ENCODE assay signal across 15 cellular contexts in genomic region chr4:76206222-76206942, GRCh38. TPM values are rescaled to one million over a fixed set of nuclear protein-coding genes. Genes with fewer than 3 reads are reported as not detected.
A peak's percentile ranks its signal among the peaks of the same experiment; 100 is the strongest.
DNase-seq lines count a peak whose midpoint lies in the region; ATAC-seq and TF ChIP-seq lines count a peak whose summit lies in the region.
"Had no signal": no experiment of that assay in that cellular context is flagged by ENCODE, and none has a peak within 500 bp of the region (broad histone marks: within the 10 kb centered on the region; RNA-seq: fewer than 3 reads in every experiment).

No MANE protein-coding gene starts in this region.

- H3K4me1 Mint-ChIP-seq in chondrocyte (ENCODE audit: low read depth), result peaks cover 41% of the 10 kb centered on the region

- H3K9me3 ChIP-seq in thoracic aorta (no peaks in the 10 kb centered on the region), Karpas-422 (ENCODE audit: low read length) (no peaks in the 10 kb centered on the region)

- H3K27me3 ChIP-seq in thoracic aorta (replicated peaks; ENCODE audit: insufficient read depth), result no peaks in the 10 kb centered on the region
- H3K27me3 ChIP-seq in Karpas-422 (ENCODE audit: low read length), result no peaks in the 10 kb centered on the region

- no peaks in the 10 kb centered on the region for H3K79me2 ChIP-seq in Karpas-422 (ENCODE audit: low read length)

- H3K27ac ChIP-seq in thoracic aorta (peak overlapping the region; percentile 15 to 65), Karpas-422 (ENCODE audit: low read length) (no peak overlapping the region)

- DNase-seq in NCI-H524 (lab: John Stamatoyannopoulos, UW), result peak; percentile 24 to 63
- DNase-seq in chondrocyte (ENCODE audit: low spot score), result no peak
- peak; percentile 57 for DNase-seq in medulla oblongata (ENCODE audit: extremely low spot score)
- no peak for DNase-seq in thoracic aorta (ENCODE audit: low spot score)
- no peak for DNase-seq in SKM-1 treated with dmso at 0.1 percent for 144 hours (lab: John Stamatoyannopoulos, UW; ENCODE audit: unreplicated experiment)
- DNase-seq in Karpas-422, result no peak
- DNase-seq: activated CD8-positive, alpha-beta memory T cell treated with anti-CD3 and anti-CD28 coated beads for 24 hours; amygdala; DMS53; naive thymus-derived CD4-positive, alpha-beta T cell; SHP77; stimulated activated CD4-positive, alpha-beta T cell treated with anti-CD3 and anti-CD28 coated beads, Interleukin-1b, Interleukin-23, amount 100 ng/mL, for 48 hours had no signal

- H3K4me2 ChIP-seq in Karpas-422 (ENCODE audit: low read depth, low read length, poor library complexity, severe bottlenecking), result no peak overlapping the region

- H3K36me3 Mint-ChIP-seq in chondrocyte (ENCODE audit: low read depth), result no peaks in the 10 kb centered on the region

- ATAC-seq in thoracic aorta (ENCODE audit: insufficient number of reproducible peaks, low FRiP score, low read depth) (no peak), HG03097 (IDR thresholded peaks at IDR 0.05; ENCODE audit: low FRiP score, unreplicated experiment) (no peak), HG02759 (IDR thresholded peaks at IDR 0.05; ENCODE audit: unreplicated experiment) (no peak)
- ATAC-seq: K562; naive thymus-derived CD4-positive, alpha-beta T cell had no signal

- no peak overlapping the region for H2AFZ ChIP-seq in Karpas-422 (ENCODE audit: low read length)

- no peak for TF ChIP-seq CTCF in chondrocyte (IDR thresholded peaks at IDR 0.05)
- no peak for TF ChIP-seq CTCF in thoracic aorta (IDR thresholded peaks at IDR 0.05)

- no peaks in the 10 kb centered on the region for H3K9me2 ChIP-seq in Karpas-422 (replicated peaks; ENCODE audit: insufficient read depth, low read length)

- H3K27me3 Mint-ChIP-seq in chondrocyte (ENCODE audit: low read depth), result no peaks in the 10 kb centered on the region
- H3K27me3 Mint-ChIP-seq: naive thymus-derived CD4-positive, alpha-beta T cell had no signal

- no peaks in the 10 kb centered on the region for H3K9me3 Mint-ChIP-seq in chondrocyte (ENCODE audit: low read depth)
- H3K9me3 Mint-ChIP-seq: naive thymus-derived CD4-positive, alpha-beta T cell had no signal

- no peak overlapping the region for H3K9ac ChIP-seq in Karpas-422 (ENCODE audit: low read length)

- H4K20me1 ChIP-seq in Karpas-422 (ENCODE audit: insufficient read depth, low read depth, low read length), result no peaks in the 10 kb centered on the region

- peak overlapping the region; percentile 8 for H3K27ac Mint-ChIP-seq in chondrocyte (ENCODE audit: unreplicated experiment)

- H3K4me3 Mint-ChIP-seq in chondrocyte (ENCODE audit: unreplicated experiment), result no peak overlapping the region
- H3K4me3 Mint-ChIP-seq: naive thymus-derived CD4-positive, alpha-beta T cell had no signal

- H3K4me3 ChIP-seq in thoracic aorta (peak overlapping the region; percentile 13), Karpas-422 (ENCODE audit: low read length) (no peak overlapping the region)
- H3K4me3 ChIP-seq: K562 had no signal

- H3K4me1 ChIP-seq in thoracic aorta (ENCODE audit: control insufficient read depth in 1 of 2, low read depth in 2 of 2), result peaks cover 49 to 70% of the 10 kb centered on the region in 2 donors
- H3K4me1 ChIP-seq in Karpas-422 (ENCODE audit: low read length), result no peaks in the 10 kb centered on the region

- H3K36me3 ChIP-seq in thoracic aorta, result no peaks in the 10 kb centered on the region
- H3K36me3 ChIP-seq in Karpas-422 (ENCODE audit: insufficient read depth, low read length), result no peaks in the 10 kb centered on the region

RNA-seq across cellular contexts. Expression of gene SCARB2, which starts 7.2 kb away (rescaled TPM):
- total RNA-seq in chondrocyte, result 145 to 165 TPM (median 155 TPM) in 3 replicates
- total RNA-seq in thoracic aorta, result 100 to 1,000 TPM; 133 to 165 TPM
- 4.4 and 6.8 TPM in 2 replicates for total RNA-seq in Karpas-422 (2014; rRNA removed; shearing (Covaris generic); ENCODE audit: low replicate concordance)

RNA-seq across cellular contexts. Expression of gene FAM47E, which starts 45.1 kb away (rescaled TPM):
- total RNA-seq in chondrocyte, result 0.73 to 1.2 TPM (median 0.92 TPM) in 3 replicates
- under 1 TPM; 0.42 to 0.54 TPM for total RNA-seq in thoracic aorta
- not detected in 2 replicates for total RNA-seq in Karpas-422 (2014; rRNA removed; shearing (Covaris generic); ENCODE audit: low replicate concordance)

RNA-seq across cellular contexts. Expression of gene NUP54, which starts 58.2 kb away (rescaled TPM):
- total RNA-seq in chondrocyte (26.1 to 41.5 TPM (median 27.3 TPM) in 3 replicates), thoracic aorta (10 to 100 TPM; 17.9 to 44.8 TPM)
- 12.3 and 26.3 TPM in 2 replicates for total RNA-seq in Karpas-422 (2014; rRNA removed; shearing (Covaris generic); ENCODE audit: low replicate concordance)

Comparison
In these comparisons a context has a peak if more than half of its experiments do, and no peak if none do; other contexts are left out.
1. DNase-seq: peak in NCI-H524 (2 of 2) and medulla oblongata (single experiment); none in chondrocyte (single experiment), thoracic aorta (single experiment), SKM-1 treated with dmso at 0.1 percent for 144 hours (single experiment) and Karpas-422 (single experiment).
2. RNA of gene SCARB2, which starts 7.2 kb away (total RNA-seq): 133 to 165 TPM in thoracic aorta and 145 to 165 TPM in chondrocyte; 4.4 to 6.8 TPM in Karpas-422; every median in the first group is over 10 times any median in the second.